Comparison of ENCODE assay signal across 8 cellular contexts in the genomic region with DNA sequence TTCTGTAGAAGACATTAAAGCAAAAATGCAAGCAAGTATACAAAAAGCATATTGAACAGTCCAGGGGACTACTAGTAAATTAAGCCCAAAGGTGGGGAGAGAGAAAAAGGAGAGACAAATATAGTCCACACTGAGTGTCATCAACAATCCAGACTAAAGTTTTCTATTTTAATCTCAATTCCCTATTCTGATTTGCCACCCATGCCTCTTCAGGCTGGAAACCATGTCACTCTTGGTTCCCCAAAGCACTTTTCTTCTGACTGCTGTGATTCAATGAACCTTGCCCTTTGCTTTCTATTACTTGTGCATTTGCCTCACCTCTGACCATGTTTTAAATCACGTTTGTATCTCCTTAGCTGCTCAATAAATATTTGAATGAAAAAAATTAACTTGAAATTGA.
"Had no signal": no experiment of that assay in that cellular context is flagged by ENCODE, and none has a peak within 500 bp of the region (broad histone marks: within the 10 kb centered on the region; RNA-seq: fewer than 3 reads in every experiment).

No MANE protein-coding gene starts in this region.

- H3K4me2 ChIP-seq: GM23338 had no signal

- H3K27ac ChIP-seq: HL-60 had no signal

- H3K4me1 Mint-ChIP-seq: H9 had no signal

- ATAC-seq: GM23338, K562 had no signal

- H3K4me3 ChIP-seq: GM23338, K562 had no signal

- DNase-seq: H9, HCEC 1CT, IMR-90 had no signal

- H2AFZ ChIP-seq: GM23338 had no signal

- FAIRE-seq: H1, H54, K562 had no signal

- H3K4me3 Mint-ChIP-seq: GM23338, H9 had no signal

- H3K27ac Mint-ChIP-seq: GM23338, H9 had no signal

- H3K9me3 Mint-ChIP-seq: GM23338, H9 had no signal
